ENCODE assay signal across 8 cellular contexts in genomic region chr1:206202789-206203363, GRCh38. TPM values are rescaled to one million over a fixed set of nuclear protein-coding genes. Genes with fewer than 3 reads are reported as not detected.
DNase-seq lines count a peak whose midpoint lies in the region; ATAC-seq and TF ChIP-seq lines count a peak whose summit lies in the region.
"Not testable (repeated sequence)": the region's sequence is repeated elsewhere in the genome, so short reads cannot be mapped to it uniquely, and the experiment has no call there.

TSS of gene FAM72A (minus strand) at chr1:206202839. CDS start at chr1:206202025, 814 bp downstream.

- H3K9me3 Mint-ChIP-seq in activated CD4-positive, alpha-beta T cell treated with anti-CD3 and anti-CD28 coated beads, Interleukin-2, amount 10 ng/mL, durations not matched to agents 24 days and 14 days, result not testable (repeated sequence)

- H3K27ac Mint-ChIP-seq in activated CD4-positive, alpha-beta T cell treated with anti-CD3 and anti-CD28 coated beads, Interleukin-2, amount 10 ng/mL, durations not matched to agents 24 days and 14 days, result peak within 1 kb of the TSS; percentile 82

- not testable (repeated sequence) for H3K4me1 Mint-ChIP-seq in activated CD4-positive, alpha-beta T cell treated with anti-CD3 and anti-CD28 coated beads, Interleukin-2, amount 10 ng/mL, durations not matched to agents 24 days and 14 days

- H3K4me3 ChIP-seq in BE2C (ENCODE audit: low read depth, low read length), result peak within 1 kb of the TSS; percentile 50

- not testable (repeated sequence) for H3K27me3 Mint-ChIP-seq in activated CD4-positive, alpha-beta T cell treated with anti-CD3 and anti-CD28 coated beads, Interleukin-2, amount 10 ng/mL, durations not matched to agents 24 days and 14 days

- intact Hi-C loops in activated CD4-positive, alpha-beta T cell treated with anti-CD3 and anti-CD28 coated beads, Interleukin-2, amount 10 ng/mL, durations not matched to agents 24 days and 14 days (cut with micrococcal nuclease), result not testable (repeated sequence)

- peak within 1 kb of the TSS; percentile 19 for H3K27ac ChIP-seq in cingulate gyrus (ENCODE audit: low read depth, low read length)

- H3K36me3 Mint-ChIP-seq in activated CD4-positive, alpha-beta T cell treated with anti-CD3 and anti-CD28 coated beads, Interleukin-2, amount 10 ng/mL, durations not matched to agents 24 days and 14 days (ENCODE audit: low read depth), result not testable (repeated sequence)

- TF ChIP-seq CTCF in BE2C (IDR thresholded peaks at IDR 0.05; ENCODE audit: low read depth, low read length), result not testable (repeated sequence)

- H3K9me3 ChIP-seq in BE2C, result not testable (repeated sequence)

- peak within 1 kb of the TSS; percentile 83 for H3K4me3 Mint-ChIP-seq in activated CD4-positive, alpha-beta T cell treated with anti-CD3 and anti-CD28 coated beads, Interleukin-2, amount 10 ng/mL, durations not matched to agents 24 days and 14 days

- H3K27me3 ChIP-seq in BE2C, result not testable (repeated sequence)

- H3K36me3 ChIP-seq in BE2C, result not testable (repeated sequence)

- peak; percentile 83 for ATAC-seq in GM19467 (IDR thresholded peaks at IDR 0.05; ENCODE audit: unreplicated experiment)
- peak; percentile 86 for ATAC-seq in HG03571 (IDR thresholded peaks at IDR 0.05; ENCODE audit: unreplicated experiment)
- peak; percentile 80 for ATAC-seq in left lobe of liver

- peak; percentile 97 for DNase-seq in BE2C
- DNase-seq in NCI-H69 (lab: John Stamatoyannopoulos, UW), result peak; percentile 99
- DNase-seq in activated CD4-positive, alpha-beta T cell treated with anti-CD3 and anti-CD28 coated beads, Interleukin-2, amount 10 ng/mL, durations not matched to agents 24 days and 14 days, result peak; percentile 99
- peak; percentile 99 for DNase-seq in left lobe of liver (ENCODE audit: low spot score)
- peak; percentile 79 to 89 for DNase-seq in stimulated activated CD4-positive, alpha-beta T cell treated with anti-CD3 and anti-CD28 coated beads, Interleukin-1b, Interleukin-23, amount 100 ng/mL, for 4 hours (ENCODE audit: low read depth in 2 of 2)

- H3K4me1 ChIP-seq in BE2C, result not testable (repeated sequence)

RNA-seq across cellular contexts. Expression of gene FAM72A, which starts in this region (rescaled TPM):
- polyA plus RNA-seq in BE2C (2012; ENCODE audit: insufficient read depth, insufficient read length, low read depth), result 4.2 TPM
- total RNA-seq in activated CD4-positive, alpha-beta T cell treated with anti-CD3 and anti-CD28 coated beads, Interleukin-2, amount 10 ng/mL, durations not matched to agents 24 days and 14 days, result 29.1 and 35.5 TPM in 2 replicates
- 0.23 TPM for total RNA-seq in left lobe of liver

Comparison
In these comparisons a context has a peak if more than half of its experiments do, and no peak if none do; other contexts are left out.
1. Peak in every context shown above with its lines: DNase-seq, ATAC-seq, H3K4me3 ChIP-seq and H3K27ac ChIP-seq.
2. RNA of gene FAM72A (total RNA-seq): 29.1 to 35.5 TPM in activated CD4-positive, alpha-beta T cell treated with anti-CD3 and anti-CD28 coated beads, Interleukin-2, amount 10 ng/mL, durations not matched to agents 24 days and 14 days; 0.23 TPM in left lobe of liver (single experiment); every median in the first group is over 10 times any median in the second.
3. Peak in DNase-seq and ATAC-seq in left lobe of liver; RNA of the gene not detected or under 1 TPM.